In genomic region chr1:228902781-228903572, GRCh38 we compare ENCODE assay signal across 9 cellular contexts.
DNase-seq lines count a peak whose midpoint lies in the region; ATAC-seq, FAIRE-seq and TF ChIP-seq lines count a peak whose summit lies in the region.
"Had no signal": no experiment of that assay in that cellular context is flagged by ENCODE, and none has a peak within 500 bp of the region (broad histone marks: within the 10 kb centered on the region; RNA-seq: fewer than 3 reads in every experiment).

No MANE protein-coding gene starts in this region.

- no peak for TF ChIP-seq CTCF in A549 (IDR thresholded peaks at IDR 0.05)
- peak in 1 of 7 experiments; percentile 2 for TF ChIP-seq CTCF in body of pancreas (IDR thresholded peaks at IDR 0.05)
- TF ChIP-seq CTCF in kidney (IDR thresholded peaks at IDR 0.05; ENCODE audit: borderline replicate concordance, extremely low read depth, insufficient read depth): no peak
- no peak for TF ChIP-seq CTCF in WERI-Rb-1 (IDR thresholded peaks at IDR 0.05; ENCODE audit: low read depth, low read length)

- intact Hi-C loops in body of pancreas (cut with DNase I): no loop called here
- intact Hi-C loops in kidney (cut with DNase I): no loop called here

- H3K36me3 ChIP-seq in body of pancreas (replicated peaks in 1 of 2; ENCODE audit: insufficient read depth in 1 of 2, low read depth in 2 of 2): no peaks in the 10 kb centered on the region
- no peaks in the 10 kb centered on the region for H3K36me3 ChIP-seq in kidney (ENCODE audit: control insufficient read depth in 1 of 2, insufficient read depth in 2 of 2, low read length in 2 of 2)
- no peaks in the 10 kb centered on the region for H3K36me3 ChIP-seq in subcutaneous abdominal adipose tissue (ENCODE audit: control insufficient read depth in 5 of 5, insufficient read depth in 5 of 5, low read length in 5 of 5)
- no peaks in the 10 kb centered on the region for H3K36me3 ChIP-seq in WERI-Rb-1

- peak; percentile 60 to 62; a peak in 2 of 5 replicates for TF ChIP-seq EP300 in A549 (IDR thresholded peaks at IDR 0.05)

- POLR2A ChIA-PET in A549 (lab: Yijun Ruan, JAX): interaction anchor here (1.1 kb wide), 1 partner anchor 42 kb away, joined by 6 read pairs; no protein-coding TSS in a partner anchor

- FAIRE-seq in A549 (lab: Jason Lieb, UNC): peak; percentile 96
- FAIRE-seq in kidney (lab: Jason Lieb, UNC): no peak

- CTCF ChIA-PET in A549 (lab: Yijun Ruan, JAX): interaction anchor here (0.7 to 1.9 kb wide), 6 partner anchors 11 to 352 kb away, joined by 3 to 8 read pairs (median 4); no protein-coding TSS in a partner anchor

- H3K4me3 ChIP-seq in A549 (0 out of 3 replicates have a peak overlapping the region, but pooled peaks have one; percentile 8), body of pancreas (no peak overlapping the region), kidney (ENCODE audit: low read length in 2 of 2) (no peak overlapping the region), subcutaneous abdominal adipose tissue (ENCODE audit: low read depth in 1 of 5, low read length in 5 of 5) (peak overlapping the region in 4 of 5 donors; percentile 2 to 37 (median 34)), WERI-Rb-1 (ENCODE audit: low read depth, low read length) (no peak overlapping the region)

- H3K27me3 ChIP-seq in body of pancreas: no peaks in the 10 kb centered on the region
- H3K27me3 ChIP-seq in subcutaneous abdominal adipose tissue (ENCODE audit: control insufficient read depth in 5 of 5, insufficient read depth in 4 of 5, low read length in 5 of 5): peaks cover 0 to 13% (median 0%) of the 10 kb centered on the region in 5 donors
- H3K27me3 ChIP-seq in WERI-Rb-1 (ENCODE audit: insufficient read depth, low read depth, severe bottlenecking): no peaks in the 10 kb centered on the region

- 35% methylated on average over 15 of the region's 15 CpGs for WGBS in A549 (ENCODE audit: missing lambda C conversion rate)
- 36 to 43% methylated on average over 15 of the region's 15 CpGs for WGBS in body of pancreas, 2 donors

- no peaks in the 10 kb centered on the region for H3K9me3 ChIP-seq in A549
- no peaks in the 10 kb centered on the region for H3K9me3 ChIP-seq in body of pancreas
- H3K9me3 ChIP-seq in kidney (ENCODE audit: control insufficient read depth in 1 of 2, low read length in 2 of 2): no peaks in the 10 kb centered on the region
- no peaks in the 10 kb centered on the region for H3K9me3 ChIP-seq in subcutaneous abdominal adipose tissue (ENCODE audit: control insufficient read depth in 5 of 5, low read length in 5 of 5)
- H3K9me3 ChIP-seq in WERI-Rb-1 (ENCODE audit: severe bottlenecking): no peaks in the 10 kb centered on the region

- H3K9ac ChIP-seq in kidney (ENCODE audit: low read length in 2 of 2): no peak overlapping the region
- no peak overlapping the region for H3K9ac ChIP-seq in subcutaneous abdominal adipose tissue (ENCODE audit: low read length in 5 of 5)

- H3K27ac ChIP-seq in A549 (peak overlapping the region; percentile 63 to 64), body of pancreas (peak overlapping the region; percentile 26 to 72 (median 46)), kidney (ENCODE audit: low read depth in 2 of 2, low read length in 2 of 2) (peak overlapping the region; percentile 18 to 67), subcutaneous abdominal adipose tissue (ENCODE audit: low read depth, low read length) (peak overlapping the region; percentile 58), WERI-Rb-1 (no peak overlapping the region)

- ATAC-seq in A549 (peak; percentile 90 to 94), body of pancreas (peak; percentile 98), HG02798 (IDR thresholded peaks at IDR 0.05; ENCODE audit: poor library complexity, unreplicated experiment) (no peak)

- DNase-seq in A549 (ENCODE audit: low read depth in 1 of 2, low spot score in 1 of 2) (peak; percentile 88 to 90), NCI-H1048 (lab: John Stamatoyannopoulos, UW) (peak; percentile 92), body of pancreas (peak; percentile 88 to 97 (median 92)), kidney (peak; percentile 93), WERI-Rb-1 (no peak), UCSD-AML1 (lab: John Stamatoyannopoulos, UW; ENCODE audit: unreplicated experiment) (no peak)
- DNase-seq: DND-41 had no signal

- TF ChIP-seq RAD21 in A549 (conservative IDR thresholded peaks at IDR 0.05 in 1 of 2, IDR thresholded peaks at IDR 0.05 in 1 of 2): peak; percentile 31 to 69

- H3K4me1 ChIP-seq in A549: peaks cover 19% of the 10 kb centered on the region
- peaks cover 20% of the 10 kb centered on the region for H3K4me1 ChIP-seq in body of pancreas
- peaks cover 8 to 15% of the 10 kb centered on the region in 2 donors for H3K4me1 ChIP-seq in kidney (ENCODE audit: control insufficient read depth in 1 of 2, insufficient read depth in 1 of 2, low read depth in 1 of 2, low read length in 2 of 2)
- peaks cover 12 to 35% (median 20%) of the 10 kb centered on the region in 5 donors for H3K4me1 ChIP-seq in subcutaneous abdominal adipose tissue (ENCODE audit: control insufficient read depth in 5 of 5, insufficient read depth in 5 of 5, low read length in 5 of 5)

- TF ChIP-seq POLR2A in A549 (IDR thresholded peaks at IDR 0.05; ENCODE audit: low read length) (no peak), body of pancreas (IDR thresholded peaks at IDR 0.05) (no peak)

- peak overlapping the region; percentile 81 for H3K4me2 ChIP-seq in A549

TF ChIP-seq in A549, 52 proteins besides CTCF, POLR2A, EP300 and RAD21:
- peak; percentile 94 for TF ChIP-seq JUNB (IDR thresholded peaks at IDR 0.05)
- peak; percentile 87 to 93; a peak in 4 of 5 replicates for TF ChIP-seq JUN (IDR thresholded peaks at IDR 0.05)
- peak in 1 of 2 experiments; percentile 69; a peak in 2 of 4 replicates for TF ChIP-seq CEBPB (IDR thresholded peaks at IDR 0.05)
- peak; percentile 88; the same call in 1 of the 2 replicates for TF ChIP-seq FOSL2 (IDR thresholded peaks at IDR 0.05)
- TF ChIP-seq FOSL2 (CRISPR knock-in tag; IDR thresholded peaks at IDR 0.05): peak; percentile 91
- TF ChIP-seq MYC (IDR thresholded peaks at IDR 0.05; ENCODE audit: borderline replicate concordance, low read length): 0 out of 2 replicates have a peak, but pooled peaks have one; percentile 47
- TF ChIP-seq FOXS1 (CRISPR knock-in tag; IDR thresholded peaks at IDR 0.05): peak; percentile 48; the same call in 1 of the 2 replicates
- TF ChIP-seq FOSB (CRISPR knock-in tag; IDR thresholded peaks at IDR 0.05): no peak
- TF ChIP-seq PBX3 (IDR thresholded peaks at IDR 0.05): peak; percentile 53; the same call in 1 of the 2 replicates
- no peak for TF ChIP-seq KDM1A (IDR thresholded peaks at IDR 0.05; ENCODE audit: low read depth)
- no peak for TF ChIP-seq RARB (CRISPR knock-in tag; IDR thresholded peaks at IDR 0.05)
- TF ChIP-seq GATA3 (IDR thresholded peaks at IDR 0.05; ENCODE audit: borderline replicate concordance): peak; percentile 93
- TF ChIP-seq MAX (IDR thresholded peaks at IDR 0.05): peak; percentile 84
- peak; percentile 92; the same call in 2 of the 3 replicates for TF ChIP-seq BCL3 (IDR thresholded peaks at IDR 0.05)
- peak; percentile 76 for TF ChIP-seq SMC3 (IDR thresholded peaks at IDR 0.05)

Comparison
In these comparisons a context has a peak if more than half of its experiments do, and no peak if none do; other contexts are left out.
1. DNase-seq: peak in A549 (2 of 2), NCI-H1048 (single experiment), body of pancreas (4 of 4) and kidney (single experiment); none in WERI-Rb-1 (single experiment) and UCSD-AML1 (single experiment).
2. H3K4me3 ChIP-seq: peak in A549 (single experiment) and subcutaneous abdominal adipose tissue (4 of 5); none in body of pancreas (0 of 2), kidney (0 of 2) and WERI-Rb-1 (single experiment).